ENCODE assay signal across 8 cellular contexts in the genomic region with DNA sequence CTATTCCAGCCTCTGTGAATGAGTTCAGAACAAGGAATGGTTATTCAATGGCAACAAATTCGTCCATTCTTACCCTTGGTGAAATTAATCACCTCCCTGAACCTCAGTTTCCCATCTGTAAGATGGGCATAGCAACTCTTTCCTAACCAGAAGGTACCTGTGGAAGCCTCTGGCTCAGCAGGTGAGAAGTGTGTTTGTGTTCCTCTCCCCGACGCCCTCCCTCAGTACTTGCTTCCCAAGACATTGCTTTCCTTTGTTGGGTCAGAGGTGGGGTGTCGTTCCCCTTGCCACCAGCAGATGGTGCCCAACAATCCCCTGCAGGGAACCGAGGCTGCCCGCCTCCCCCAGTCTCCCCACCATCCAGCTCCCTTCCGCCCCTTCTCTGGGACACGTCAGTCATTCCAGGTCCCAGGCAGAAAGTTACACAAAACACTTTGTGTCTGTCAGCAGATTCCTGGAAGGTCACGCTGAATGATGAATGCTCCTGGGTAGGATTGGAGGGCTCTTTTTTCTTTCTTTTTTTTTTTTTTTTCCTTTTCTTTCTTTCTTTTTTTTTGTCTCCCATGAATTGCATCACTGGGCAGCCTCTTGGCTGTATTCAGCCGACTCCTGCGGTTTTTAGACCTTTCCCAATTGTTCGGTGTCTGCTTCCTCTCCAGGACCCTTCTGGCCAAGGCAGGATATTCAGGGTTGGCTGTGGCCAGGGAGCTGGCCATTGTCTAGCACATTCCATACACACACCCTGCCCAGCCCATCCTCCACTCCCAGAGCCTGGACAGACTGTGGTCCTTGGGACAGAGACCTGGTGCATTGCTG.
DNase-seq lines count a peak whose midpoint lies in the region; ATAC-seq and TF ChIP-seq lines count a peak whose summit lies in the region.

No MANE protein-coding gene starts in this region.

- H3K27ac ChIP-seq in DOHH2 (ENCODE audit: low read depth, low read length) (peak overlapping the region; percentile 65), GM23338 (ENCODE audit: low read depth) (no peak overlapping the region), caudate nucleus (ENCODE audit: low read depth, low read length) (no peak overlapping the region)

- H3K27me3 Mint-ChIP-seq in GM23338 (ENCODE audit: insufficient read depth, low read depth, poor library complexity) (peaks cover 2% of the 10 kb centered on the region), activated B cell treated with CpG ODN at 0.5 μM for 24 hours (no peaks in the 10 kb centered on the region)

- POLR2A ChIA-PET in activated B cell treated with CpG ODN at 0.5 μM for 24 hours (lab: Charles Lee), result interaction anchor here (0.7 kb wide), 2 partner anchors 198 to 315 kb away, joined by 4 to 6 read pairs; no protein-coding TSS in a partner anchor

- H3K4me3 ChIP-seq in DOHH2 (ENCODE audit: low read length) (peak overlapping the region; percentile 61), GM23338 (no peak overlapping the region), kidney epithelial cell (ENCODE audit: low read depth, low read length) (no peak overlapping the region)

- peak overlapping the region; percentile 81 for H3K4me2 ChIP-seq in DOHH2 (ENCODE audit: low read length)
- 0 out of 2 replicates have a peak overlapping the region, but pooled peaks have one; percentile 44 for H3K4me2 ChIP-seq in GM23338

- H3K4me1 Mint-ChIP-seq in GM23338, result peaks cover 13% of the 10 kb centered on the region
- H3K4me1 Mint-ChIP-seq in activated B cell treated with CpG ODN at 0.5 μM for 24 hours, result peaks cover 92% of the 10 kb centered on the region

- H4K20me1 ChIP-seq in DOHH2 (ENCODE audit: control insufficient read depth, insufficient read depth, low read depth, low read length) (no peaks in the 10 kb centered on the region), GM23338 (replicated peaks; ENCODE audit: insufficient read depth) (no peaks in the 10 kb centered on the region)

- H3K36me3 ChIP-seq in DOHH2 (ENCODE audit: control insufficient read depth, low read length) (no peaks in the 10 kb centered on the region), GM23338 (ENCODE audit: insufficient read depth) (0 out of 2 replicates have a peak, but pooled peaks cover under 1% of the 10 kb centered on the region), kidney epithelial cell (ENCODE audit: control insufficient read depth, insufficient read depth, low read length) (no peaks in the 10 kb centered on the region)

- H3K4me1 ChIP-seq in DOHH2 (ENCODE audit: control insufficient read depth, low read length) (peaks cover 70% of the 10 kb centered on the region), GM23338 (ENCODE audit: insufficient read depth) (peaks cover 6% of the 10 kb centered on the region)

- H3K4me3 Mint-ChIP-seq in GM23338 (no peak overlapping the region), activated B cell treated with CpG ODN at 0.5 μM for 24 hours (peak overlapping the region; percentile 47)

- no peaks in the 10 kb centered on the region for H3F3A ChIP-seq in DOHH2 (ENCODE audit: control insufficient read depth, insufficient read depth)
- no peaks in the 10 kb centered on the region for H3F3A ChIP-seq in GM23338 (replicated peaks; ENCODE audit: low read depth)

- intact Hi-C loops in activated B cell treated with CpG ODN at 0.5 μM for 24 hours (cut with micrococcal nuclease), result loop anchor here (1.0 to 10.0 kb wide), 10 partner anchors 34 to 1144 kb away; a partner anchor contains a TSS

- CTCF ChIA-PET in activated B cell treated with CpG ODN at 0.5 μM for 24 hours (lab: Charles Lee), result interaction anchor here (1.0 to 4.0 kb wide), 10 partner anchors 10 to 1143 kb away, joined by 3 to 24 read pairs (median 4); a partner anchor contains a TSS

- TF ChIP-seq CTCF in DOHH2 (IDR thresholded peaks at IDR 0.05; ENCODE audit: low read depth, low read length, poor library complexity, severe bottlenecking) (peak; percentile 95), GM23338 (conservative IDR thresholded peaks at IDR 0.05; ENCODE audit: low read depth in 2 of 2) (peak; percentile 93), activated B cell treated with CpG ODN at 0.5 μM for 24 hours (IDR thresholded peaks at IDR 0.05) (peak; percentile 85), kidney epithelial cell (IDR thresholded peaks at IDR 0.05; ENCODE audit: insufficient read depth, low read length, poor library complexity, severe bottlenecking) (peak; percentile 97)

- H2AFZ ChIP-seq in GM23338, result peak overlapping the region; percentile 38; the same call in 1 of the 2 replicates

- DNase-seq in GM23338 (ENCODE audit: low spot score), result peak; percentile 86
- DNase-seq in NCI-H1092 treated with DMSO at 0.1 percent for 48 hours (lab: John Stamatoyannopoulos, UW), result peak; percentile 16
- peak; percentile 41 for DNase-seq in activated B cell treated with CpG ODN at 0.5 μM for 24 hours
- peak in 58 of 61 donors; percentile 12 to 81 (median 54) for DNase-seq in caudate nucleus (lab: John Stamatoyannopoulos, UW)
- DNase-seq in kidney epithelial cell (ENCODE audit: low read depth), result peak; percentile 77
- DNase-seq in stimulated activated CD4-positive, alpha-beta T cell treated with anti-CD3 and anti-CD28 coated beads, Interleukin-2, amount 100 ng/mL, for 24 hours, result peak; percentile 74 to 75

- H3K9me2 ChIP-seq in DOHH2 (replicated peaks; ENCODE audit: control insufficient read depth, low read length) (no peaks in the 10 kb centered on the region), GM23338 (ENCODE audit: insufficient read depth) (no peaks in the 10 kb centered on the region)

- no peaks in the 10 kb centered on the region for H3K27me3 ChIP-seq in DOHH2 (ENCODE audit: control insufficient read depth, low read length)
- no peaks in the 10 kb centered on the region for H3K27me3 ChIP-seq in GM23338 (ENCODE audit: insufficient read depth)
- H3K27me3 ChIP-seq in kidney epithelial cell (ENCODE audit: control insufficient read depth, insufficient read depth, low read length), result peaks cover 5% of the 10 kb centered on the region

- H3K9me3 Mint-ChIP-seq in GM23338, result peaks cover 24% of the 10 kb centered on the region
- no peaks in the 10 kb centered on the region for H3K9me3 Mint-ChIP-seq in activated B cell treated with CpG ODN at 0.5 μM for 24 hours

- ATAC-seq in GM23338 (peak; percentile 97), activated B cell treated with CpG ODN at 0.5 μM for 24 hours (ENCODE audit: low read depth) (peak; percentile 65), HG02970 (IDR thresholded peaks at IDR 0.05; ENCODE audit: low FRiP score, unreplicated experiment) (no peak)

- H3K79me2 ChIP-seq in DOHH2 (ENCODE audit: control insufficient read depth, low read length), result no peaks in the 10 kb centered on the region
- H3K79me2 ChIP-seq in GM23338 (replicated peaks; ENCODE audit: insufficient read depth), result no peaks in the 10 kb centered on the region

- H3K9me3 ChIP-seq in DOHH2 (ENCODE audit: control insufficient read depth, insufficient read depth, low read length), result peaks cover 19% of the 10 kb centered on the region

- H3K27ac Mint-ChIP-seq in GM23338 (peak overlapping the region; percentile 78; the same call in 1 of the 2 replicates), activated B cell treated with CpG ODN at 0.5 μM for 24 hours (peak overlapping the region; percentile 41)

- H3K36me3 Mint-ChIP-seq in GM23338 (ENCODE audit: low read depth) (peaks cover 22% of the 10 kb centered on the region), activated B cell treated with CpG ODN at 0.5 μM for 24 hours (ENCODE audit: low read depth) (no peaks in the 10 kb centered on the region)

TF ChIP-seq in GM23338, 12 proteins besides CTCF, POLR2A, EP300 and RAD21:
- TF ChIP-seq NANOG (IDR thresholded peaks at IDR 0.05; ENCODE audit: borderline replicate concordance) (no peak), CREB1 (CRISPR knock-in tag; IDR thresholded peaks at IDR 0.05; ENCODE audit: low read depth) (0 out of 2 replicates have a peak, but pooled peaks have one; percentile 39)

Comparison
In these comparisons a context has a peak if more than half of its experiments do, and no peak if none do; other contexts are left out.
1. DNase-seq: peak in every context shown above with its lines; median percentile 86 in GM23338; 77 in kidney epithelial cell; 74 in stimulated activated CD4-positive, alpha-beta T cell treated with anti-CD3 and anti-CD28 coated beads, Interleukin-2, amount 100 ng/mL, for 24 hours; 54 in caudate nucleus; 41 in activated B cell treated with CpG ODN at 0.5 μM for 24 hours; 16 in NCI-H1092 treated with DMSO at 0.1 percent for 48 hours.